8 cellular contexts compared by ENCODE assay signal in the genomic region with DNA sequence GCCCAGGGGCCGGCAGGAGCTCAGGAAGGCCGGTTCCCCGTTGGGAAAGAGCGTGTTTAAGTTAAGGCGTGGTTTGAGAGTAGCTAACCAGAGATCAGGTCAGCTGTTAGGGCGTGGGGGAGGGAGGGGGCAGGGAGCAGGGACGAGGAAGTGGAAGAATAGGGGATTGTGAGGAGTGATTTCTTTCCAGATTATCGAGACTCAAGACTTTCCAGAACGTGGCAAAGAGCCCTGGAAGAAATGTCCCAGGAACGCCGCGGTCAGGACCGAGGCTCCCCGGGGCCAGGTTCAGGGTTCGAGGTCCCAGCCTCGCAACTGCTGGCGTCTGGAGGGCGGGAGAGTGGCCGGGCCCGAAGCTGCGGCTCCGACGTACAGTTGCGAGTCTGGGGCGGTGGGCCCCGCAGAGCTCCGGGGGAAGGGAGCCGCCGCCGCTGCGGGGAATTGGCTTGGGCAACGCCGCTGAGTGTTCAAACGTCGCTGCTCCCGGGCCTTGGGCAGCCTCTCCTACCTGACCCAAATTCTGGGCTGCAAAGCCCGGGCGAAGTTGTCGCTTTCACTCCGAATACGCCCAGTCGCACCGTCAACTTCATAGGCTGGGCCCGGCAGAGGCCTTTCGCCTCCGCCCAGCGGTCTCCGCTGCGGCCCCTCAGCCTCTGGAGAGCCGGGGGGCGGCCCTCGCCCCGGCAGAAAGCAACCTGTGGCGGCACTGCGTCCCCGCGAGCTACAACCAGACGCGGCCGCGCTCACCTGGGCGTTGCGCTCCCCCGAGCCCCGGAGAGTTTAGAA. TPM values are rescaled to one million over a fixed set of nuclear protein-coding genes. Genes with fewer than 3 reads are reported as not detected.
DNase-seq lines count a peak whose midpoint lies in the region; ATAC-seq, FAIRE-seq and TF ChIP-seq lines count a peak whose summit lies in the region.

No MANE protein-coding gene starts in this region.

- peak overlapping the region; percentile 51 for H3K4me3 Mint-ChIP-seq in activated T-helper 2 cell treated with anti-CD3 and anti-CD28 coated beads, Interferon-gamma antibody, Interleukin-2, Interleukin-4, amounts not matched to agents 10 μg/mL and 5 μg/mL and 100 μg/mL, durations not matched to agents 14 hours and 24 hours and 36 hours (ENCODE audit: low read depth)

- no peaks in the 10 kb centered on the region for H3K36me3 ChIP-seq in keratinocyte (ENCODE audit: control insufficient read depth in 2 of 2, extremely low read depth in 1 of 2, insufficient read depth in 2 of 2, low read length in 2 of 2)
- no peaks in the 10 kb centered on the region for H3K36me3 ChIP-seq in suprapubic skin

- intact Hi-C loops in activated T-helper 2 cell treated with anti-CD3 and anti-CD28 coated beads, Interferon-gamma antibody, Interleukin-2, Interleukin-4, amounts not matched to agents 10 μg/mL and 5 μg/mL and 100 μg/mL, durations not matched to agents 14 hours and 24 hours and 36 hours (cut with micrococcal nuclease), result no loop called here

- WGBS in suprapubic skin, result 7% methylated on average over 20 of the region's 65 CpGs

- peak overlapping the region; percentile 66 for H2AFZ ChIP-seq in keratinocyte (ENCODE audit: control insufficient read depth, low read length)

- no peak for TF ChIP-seq POLR2A in suprapubic skin (IDR thresholded peaks at IDR 0.05)

- dilution Hi-C loops in keratinocyte (cut with MboI; ENCODE audit: extremely low pct_ligation_motif_present, low sequenced_read_pairs), result no loop called here

- no peaks in the 10 kb centered on the region for H4K20me1 ChIP-seq in keratinocyte (ENCODE audit: control insufficient read depth, extremely low read depth, insufficient read depth, low read length)

- H3K9me3 Mint-ChIP-seq in activated T-helper 2 cell treated with anti-CD3 and anti-CD28 coated beads, Interferon-gamma antibody, Interleukin-2, Interleukin-4, amounts not matched to agents 10 μg/mL and 5 μg/mL and 100 μg/mL, durations not matched to agents 14 hours and 24 hours and 36 hours, result no peaks in the 10 kb centered on the region

- no peaks in the 10 kb centered on the region for H3K79me2 ChIP-seq in keratinocyte (ENCODE audit: control insufficient read depth, insufficient read depth, low read length)

- H3K9me1 ChIP-seq in keratinocyte (ENCODE audit: control insufficient read depth, extremely low read depth, insufficient read depth, low read length), result no peaks in the 10 kb centered on the region

- H3K36me3 Mint-ChIP-seq in activated T-helper 2 cell treated with anti-CD3 and anti-CD28 coated beads, Interferon-gamma antibody, Interleukin-2, Interleukin-4, amounts not matched to agents 10 μg/mL and 5 μg/mL and 100 μg/mL, durations not matched to agents 14 hours and 24 hours and 36 hours (ENCODE audit: low read depth), result peaks cover 18% of the 10 kb centered on the region

- H3K4me1 ChIP-seq in keratinocyte (ENCODE audit: control insufficient read depth, extremely low read depth, insufficient read depth, low read length) (peaks cover 3% of the 10 kb centered on the region), suprapubic skin (peaks cover 45% of the 10 kb centered on the region)

- H3K9ac ChIP-seq in keratinocyte (ENCODE audit: control insufficient read depth, extremely low read depth, insufficient read depth, low read length), result peak overlapping the region; percentile 47

- H3K4me3 ChIP-seq in keratinocyte (ENCODE audit: control insufficient read depth in 2 of 3, extremely low read depth in 1 of 3, insufficient read depth in 2 of 3, low read depth in 1 of 3, low read length in 3 of 3) (peak overlapping the region; percentile 34 to 73 (median 70)), suprapubic skin (peak overlapping the region; percentile 50)

- H3K9me3 ChIP-seq in keratinocyte (ENCODE audit: control insufficient read depth, low read depth, low read length) (no peaks in the 10 kb centered on the region), suprapubic skin (no peaks in the 10 kb centered on the region)

- no peak for TF ChIP-seq EP300 in suprapubic skin (IDR thresholded peaks at IDR 0.05)

- TF ChIP-seq CTCF in 22Rv1 (IDR thresholded peaks at IDR 0.05) (0 out of 2 replicates have a peak, but pooled peaks have one; percentile 5), GM20000 (IDR thresholded peaks at IDR 0.05; ENCODE audit: extremely low read depth, missing control alignments) (no peak), keratinocyte (optimal IDR thresholded peaks at IDR 0.05 in 1 of 3, IDR thresholded peaks at IDR 0.05 in 1 of 3, conservative IDR thresholded peaks at IDR 0.05 in 1 of 3; ENCODE audit: extremely low read depth in 1 of 3, insufficient read depth in 2 of 3, low read length in 3 of 3) (no peak), suprapubic skin (IDR thresholded peaks at IDR 0.05) (no peak)

- peaks cover 12% of the 10 kb centered on the region for H3K4me1 Mint-ChIP-seq in activated T-helper 2 cell treated with anti-CD3 and anti-CD28 coated beads, Interferon-gamma antibody, Interleukin-2, Interleukin-4, amounts not matched to agents 10 μg/mL and 5 μg/mL and 100 μg/mL, durations not matched to agents 14 hours and 24 hours and 36 hours (ENCODE audit: low read depth)

- no peak overlapping the region for H3K27ac Mint-ChIP-seq in activated T-helper 2 cell treated with anti-CD3 and anti-CD28 coated beads, Interferon-gamma antibody, Interleukin-2, Interleukin-4, amounts not matched to agents 10 μg/mL and 5 μg/mL and 100 μg/mL, durations not matched to agents 14 hours and 24 hours and 36 hours

- DNase-seq in GM20000 (ENCODE audit: low spot score) (peak; percentile 86), keratinocyte (ENCODE audit: low read depth, low spot score) (no peak), suprapubic skin (ENCODE audit: low spot score in 2 of 2) (no peak), NCI-H1048 (lab: John Stamatoyannopoulos, UW) (no peak), substantia nigra (lab: John Stamatoyannopoulos, UW) (no peak)
- no peak for DNase-seq in activated T-helper 2 cell treated with anti-CD3 and anti-CD28 coated beads, Interferon-gamma antibody, Interleukin-2, Interleukin-4, amounts not matched to agents 10 μg/mL and 5 μg/mL and 100 μg/mL, durations not matched to agents 14 hours and 24 hours and 36 hours (ENCODE audit: low spot score)

- H3K4me2 ChIP-seq in keratinocyte (ENCODE audit: control insufficient read depth, extremely low read depth, insufficient read depth, low read depth, low read length), result peak overlapping the region; percentile 85

- peaks cover 63% of the 10 kb centered on the region for H3K27me3 Mint-ChIP-seq in activated T-helper 2 cell treated with anti-CD3 and anti-CD28 coated beads, Interferon-gamma antibody, Interleukin-2, Interleukin-4, amounts not matched to agents 10 μg/mL and 5 μg/mL and 100 μg/mL, durations not matched to agents 14 hours and 24 hours and 36 hours (ENCODE audit: low read depth)

- no peak for FAIRE-seq in keratinocyte (lab: Jason Lieb, UNC)

- no peak overlapping the region for H3K27ac ChIP-seq in 22Rv1
- H3K27ac ChIP-seq in keratinocyte (ENCODE audit: control insufficient read depth, insufficient read depth, low read length), result no peak overlapping the region
- H3K27ac ChIP-seq in suprapubic skin, result no peak overlapping the region
- H3K27ac ChIP-seq in substantia nigra (ENCODE audit: low read depth, low read length, poor library complexity, severe bottlenecking), result no peak overlapping the region

- peaks cover 62% of the 10 kb centered on the region for H3K27me3 ChIP-seq in keratinocyte (ENCODE audit: control insufficient read depth, extremely low read depth, insufficient read depth, low read length)
- H3K27me3 ChIP-seq in suprapubic skin, result peaks cover 64% of the 10 kb centered on the region

- no peak for ATAC-seq in HG03521 (IDR thresholded peaks at IDR 0.05; ENCODE audit: unreplicated experiment)

RNA-seq across cellular contexts. Expression of gene ISL2, which starts 9.5 kb away (rescaled TPM):
- 1.4 and 1.8 TPM in 2 replicates for total RNA-seq in activated T-helper 2 cell treated with anti-CD3 and anti-CD28 coated beads, Interferon-gamma antibody, Interleukin-2, Interleukin-4, amounts not matched to agents 10 μg/mL and 5 μg/mL and 100 μg/mL, durations not matched to agents 14 hours and 24 hours and 36 hours
- not detected in 3 replicates for polyA plus RNA-seq in keratinocyte
- polyA plus RNA-seq in keratinocyte (2011; ENCODE audit: low read depth), result not detected
- polyA plus RNA-seq in keratinocyte (2011; cell fraction: cytosol; rRNA removed), result not detected in 2 replicates
- polyA plus RNA-seq in keratinocyte (2011; cell fraction: nucleus; rRNA removed), result not detected in 2 replicates
- not detected in 2 replicates for polyA plus RNA-seq in keratinocyte (2012; ENCODE audit: low replicate concordance)
- not detected in 3 replicates for polyA minus RNA-seq in keratinocyte
- not detected for polyA minus RNA-seq in keratinocyte (2011; cell fraction: cytosol; rRNA and poly(A)+ RNA removed)
- not detected in 2 replicates for polyA minus RNA-seq in keratinocyte (2011; cell fraction: nucleus; rRNA and poly(A)+ RNA removed)
- under 1 TPM in 1 of 4 donors, not detected in 3; 0.76 TPM for total RNA-seq in suprapubic skin

RNA-seq across cellular contexts. Expression of gene ETFA, which starts 34.8 kb away (rescaled TPM):
- 157 and 160 TPM in 2 replicates for total RNA-seq in activated T-helper 2 cell treated with anti-CD3 and anti-CD28 coated beads, Interferon-gamma antibody, Interleukin-2, Interleukin-4, amounts not matched to agents 10 μg/mL and 5 μg/mL and 100 μg/mL, durations not matched to agents 14 hours and 24 hours and 36 hours
- polyA plus RNA-seq in keratinocyte, result 176 to 230 TPM (median 219 TPM) in 3 replicates
- polyA plus RNA-seq in keratinocyte (2011; ENCODE audit: low read depth), result 111 TPM
- polyA plus RNA-seq in keratinocyte (2011; cell fraction: cytosol; rRNA removed), result 148 and 221 TPM in 2 replicates
- polyA plus RNA-seq in keratinocyte (2011; cell fraction: nucleus; rRNA removed), result 117 and 151 TPM in 2 replicates
- 137 and 198 TPM in 2 replicates for polyA plus RNA-seq in keratinocyte (2012; ENCODE audit: low replicate concordance)
- polyA minus RNA-seq in keratinocyte, result 40.9 to 151 TPM (median 114 TPM) in 3 replicates
- polyA minus RNA-seq in keratinocyte (2011; cell fraction: cytosol; rRNA and poly(A)+ RNA removed), result 85.4 TPM
- 32.6 and 66.9 TPM in 2 replicates for polyA minus RNA-seq in keratinocyte (2011; cell fraction: nucleus; rRNA and poly(A)+ RNA removed)
- total RNA-seq in suprapubic skin, result 10 to 100 TPM; 63.6 to 90.1 (median 85.1) TPM
